Comparison of ENCODE assay signal across 37 cellular contexts in genomic region chr4:120290553-120290952, GRCh38.
"Had no signal": no experiment of that assay in that cellular context is flagged by ENCODE, and none has a peak within 500 bp of the region (broad histone marks: within the 10 kb centered on the region; RNA-seq: fewer than 3 reads in every experiment).

No MANE protein-coding gene starts in this region.

- H3K36me3 Mint-ChIP-seq: activated CD4-positive, alpha-beta memory T cell treated with anti-CD3 and anti-CD28 coated beads for 36 hours; activated naive CD4-positive, alpha-beta T cell treated with anti-CD3 and anti-CD28 coated beads, Interleukin-2, amount 50 U/mL, for 72 hours; activated naive CD8-positive, alpha-beta T cell treated with anti-CD3 and anti-CD28 coated beads for 36 hours had no signal

- H3K9me3 ChIP-seq: adrenal gland, body of pancreas, breast epithelium had no signal

- H3K4me3 ChIP-seq: adrenal gland, body of pancreas, breast epithelium had no signal

- ATAC-seq: activated CD8-positive, alpha-beta T cell treated with anti-CD3 and anti-CD28 coated beads for 36 hours; activated naive CD4-positive, alpha-beta T cell treated with anti-CD3 and anti-CD28 coated beads, Interleukin-2, amount 50 U/mL, for 72 hours; activated T-cell treated with anti-CD3 and anti-CD28 coated beads, Interleukin-2, amount 50 U/mL, for 4 hours; activated T-cell treated with anti-CD3 and anti-CD28 coated beads, Interleukin-2, amount 50 U/mL, for 72 hours; activated T-helper 17 cell treated with anti-CD3 and anti-CD28 coated beads, Interleukin-2, amount 50 U/mL, for 72 hours; body of pancreas had no signal

- H3K27me3 ChIP-seq: adrenal gland, brain microvascular endothelial cell, breast epithelium had no signal

- H3K4me1 ChIP-seq: adrenal gland, body of pancreas, breast epithelium had no signal

- H3K27ac Mint-ChIP-seq: activated B cell treated with CpG ODN at 0.5 μM for 24 hours; activated CD4-positive, alpha-beta memory T cell treated with anti-CD3 and anti-CD28 coated beads for 36 hours; activated CD4-positive, alpha-beta T cell treated with anti-CD3 and anti-CD28 coated beads, Interleukin-2, amount 10 ng/mL, durations not matched to agents 24 days and 14 days; activated CD8-positive, alpha-beta T cell treated with anti-CD3 and anti-CD28 coated beads for 36 hours; activated naive CD4-positive, alpha-beta T cell treated with anti-CD3 and anti-CD28 coated beads for 36 hours; activated naive CD4-positive, alpha-beta T cell treated with anti-CD3 and anti-CD28 coated beads, Interleukin-2, amount 50 U/mL, for 72 hours; activated naive CD8-positive, alpha-beta T cell treated with anti-CD3 and anti-CD28 coated beads for 36 hours; activated T-cell treated with anti-CD3 and anti-CD28 coated beads, Interleukin-2, amount 50 U/mL, for 72 hours; activated T-helper 1 cell treated with anti-CD3 and anti-CD28 coated beads, Interleukin-12 subunit alpha, Interleukin-12 subunit beta, Interleukin-2, Interleukin-4 antibody, amounts not matched to agents 30 ng/mL and 10 ng/mL and 1 ng/mL, durations not matched to agents 14 hours and 24 hours and 36 hours; activated T-helper 17 cell treated with anti-CD3 and anti-CD28 coated beads, Interleukin-2, amount 50 U/mL, for 72 hours; T-helper 1 cell treated with Interleukin-12 subunit alpha and Interleukin-12 subunit beta and Interleukin-4 antibody, amounts not matched to agents 30 μg/mL and 1 μg/mL, for 36 hours; T-helper 2 cell treated with Interferon-gamma antibody and Interleukin-4, amounts not matched to agents 5 μg/mL and 100 μg/mL, for 36 hours had no signal

- H3K4me1 Mint-ChIP-seq: activated B cell treated with CpG ODN at 0.5 μM for 24 hours; activated CD4-positive, alpha-beta T cell treated with anti-CD3 and anti-CD28 coated beads, Interleukin-2, amount 10 ng/mL, durations not matched to agents 24 days and 14 days; activated naive CD8-positive, alpha-beta T cell treated with anti-CD3 and anti-CD28 coated beads for 36 hours; activated T-helper 17 cell treated with anti-CD3 and anti-CD28 coated beads, Interleukin-2, amount 50 U/mL, for 72 hours had no signal

- H3K36me3 ChIP-seq: adrenal gland, brain microvascular endothelial cell, breast epithelium had no signal

- H3K9me3 Mint-ChIP-seq: activated B cell treated with CpG ODN at 0.5 μM for 24 hours; activated CD4-positive, alpha-beta memory T cell treated with anti-CD3 and anti-CD28 coated beads for 36 hours; activated CD4-positive, alpha-beta T cell treated with anti-CD3 and anti-CD28 coated beads, Interleukin-2, amount 10 ng/mL, durations not matched to agents 24 days and 14 days; activated CD8-positive, alpha-beta T cell treated with anti-CD3 and anti-CD28 coated beads for 36 hours; activated naive CD4-positive, alpha-beta T cell treated with anti-CD3 and anti-CD28 coated beads for 36 hours; activated naive CD4-positive, alpha-beta T cell treated with anti-CD3 and anti-CD28 coated beads, Interleukin-2, amount 50 U/mL, for 72 hours; activated naive CD8-positive, alpha-beta T cell treated with anti-CD3 and anti-CD28 coated beads for 36 hours; activated T-cell treated with anti-CD3 and anti-CD28 coated beads, Interleukin-2, amount 50 U/mL, for 4 hours; activated T-cell treated with anti-CD3 and anti-CD28 coated beads, Interleukin-2, amount 50 U/mL, for 72 hours; activated T-helper 1 cell treated with anti-CD3 and anti-CD28 coated beads, Interleukin-12 subunit alpha, Interleukin-12 subunit beta, Interleukin-2, Interleukin-4 antibody, amounts not matched to agents 30 ng/mL and 10 ng/mL and 1 ng/mL, durations not matched to agents 14 hours and 24 hours and 36 hours; activated T-helper 17 cell treated with anti-CD3 and anti-CD28 coated beads, Interleukin-2, amount 50 U/mL, for 72 hours; T-helper 1 cell treated with Interleukin-12 subunit alpha and Interleukin-12 subunit beta and Interleukin-4 antibody, amounts not matched to agents 30 μg/mL and 1 μg/mL, for 36 hours; T-helper 2 cell treated with Interferon-gamma antibody and Interleukin-4, amounts not matched to agents 5 μg/mL and 100 μg/mL, for 36 hours had no signal

- H3K27me3 Mint-ChIP-seq: activated B cell treated with CpG ODN at 0.5 μM for 24 hours; activated CD4-positive, alpha-beta memory T cell treated with anti-CD3 and anti-CD28 coated beads for 36 hours; activated CD4-positive, alpha-beta T cell treated with anti-CD3 and anti-CD28 coated beads, Interleukin-2, amount 10 ng/mL, durations not matched to agents 24 days and 14 days; activated CD8-positive, alpha-beta T cell treated with anti-CD3 and anti-CD28 coated beads for 36 hours; activated naive CD8-positive, alpha-beta T cell treated with anti-CD3 and anti-CD28 coated beads for 36 hours; activated T-helper 17 cell treated with anti-CD3 and anti-CD28 coated beads, Interleukin-2, amount 50 U/mL, for 72 hours had no signal

- DNase-seq: activated B cell treated with CpG ODN at 0.5 μM for 24 hours; activated CD4-positive, alpha-beta memory T cell treated with anti-CD3 and anti-CD28 coated beads for 36 hours; activated CD4-positive, alpha-beta T cell treated with anti-CD3 and anti-CD28 coated beads for 4 hours; activated CD4-positive, alpha-beta T cell treated with anti-CD3 and anti-CD28 coated beads, Interleukin-2, amount 10 ng/mL, durations not matched to agents 24 days and 14 days; activated CD4-positive, alpha-beta T cell treated with anti-CD3 and anti-CD28 coated beads, Interleukin-2, amount 50 U/mL, for 1 hour; activated CD4-positive, alpha-beta T cell treated with anti-CD3 and anti-CD28 coated beads, Interleukin-2, amount 50 U/mL, for 4 hours; activated CD4-positive, CD25-positive, alpha-beta regulatory T cell treated with anti-CD3 and anti-CD28 coated beads, Interleukin-2, amount 50 U/mL, for 72 hours; activated CD8-positive, alpha-beta memory T cell treated with anti-CD3 and anti-CD28 coated beads, Interleukin-2, amount 50 U/mL, for 4 hours; activated CD8-positive, alpha-beta T cell treated with anti-CD3 and anti-CD28 coated beads for 36 hours; activated effector memory CD4-positive, alpha-beta T cell treated with anti-CD3 and anti-CD28 coated beads, Interleukin-2, amount 50 U/mL, for 16 hours; activated gamma-delta T cell treated with Interleukin-2 at 50 U/mL for 16 hours; activated naive CD4-positive, alpha-beta T cell; activated naive CD4-positive, alpha-beta T cell treated with anti-CD3 and anti-CD28 coated beads for 36 hours; activated naive CD4-positive, alpha-beta T cell treated with anti-CD3 and anti-CD28 coated beads, Interleukin-2, amount 50 U/mL, for 16 hours; activated naive CD8-positive, alpha-beta T cell treated with anti-CD3 and anti-CD28 coated beads for 36 hours; activated T-cell treated with anti-CD3 and anti-CD28 coated beads for 4 hours; activated T-cell treated with anti-CD3 and anti-CD28 coated beads, Interleukin-2, amount 50 U/mL, for 1 hour; activated T-cell treated with anti-CD3 and anti-CD28 coated beads, Interleukin-2, amount 50 U/mL, for 4 hours; activated T-cell treated with anti-CD3 and anti-CD28 coated beads, Interleukin-2, amount 50 U/mL, for 72 hours; adrenal gland; amniotic stem cell; aorta; body of pancreas; brain microvascular endothelial cell; central memory CD4-positive, alpha-beta T cell; T-helper 1 cell; T-helper 2 cell; T-helper 9 cell had no signal

- FAIRE-seq: astrocyte, TTC549 had no signal

- H3K27ac ChIP-seq: adrenal gland, body of pancreas, brain microvascular endothelial cell, breast epithelium, VCaP had no signal

- H3K4me3 Mint-ChIP-seq: activated B cell treated with CpG ODN at 0.5 μM for 24 hours; activated CD4-positive, alpha-beta memory T cell treated with anti-CD3 and anti-CD28 coated beads for 36 hours; activated CD4-positive, alpha-beta T cell treated with anti-CD3 and anti-CD28 coated beads, Interleukin-2, amount 10 ng/mL, durations not matched to agents 24 days and 14 days; activated CD8-positive, alpha-beta T cell treated with anti-CD3 and anti-CD28 coated beads for 36 hours; activated naive CD4-positive, alpha-beta T cell treated with anti-CD3 and anti-CD28 coated beads for 36 hours; activated naive CD8-positive, alpha-beta T cell treated with anti-CD3 and anti-CD28 coated beads for 36 hours; activated T-cell treated with anti-CD3 and anti-CD28 coated beads, Interleukin-2, amount 50 U/mL, for 4 hours; activated T-cell treated with anti-CD3 and anti-CD28 coated beads, Interleukin-2, amount 50 U/mL, for 72 hours; activated T-helper 1 cell treated with anti-CD3 and anti-CD28 coated beads, Interleukin-12 subunit alpha, Interleukin-12 subunit beta, Interleukin-2, Interleukin-4 antibody, amounts not matched to agents 30 ng/mL and 10 ng/mL and 1 ng/mL, durations not matched to agents 14 hours and 24 hours and 36 hours; activated T-helper 17 cell treated with anti-CD3 and anti-CD28 coated beads, Interleukin-2, amount 50 U/mL, for 72 hours; T-helper 1 cell treated with Interleukin-12 subunit alpha and Interleukin-12 subunit beta and Interleukin-4 antibody, amounts not matched to agents 30 μg/mL and 1 μg/mL, for 36 hours; T-helper 2 cell treated with Interferon-gamma antibody and Interleukin-4, amounts not matched to agents 5 μg/mL and 100 μg/mL, for 36 hours had no signal
